Comparison of ENCODE assay signal across 1 cellular context in genomic region chr4:69057620-69058409, GRCh38.
TF ChIP-seq lines count a peak whose summit lies in the region.

No MANE protein-coding gene starts in this region.

TF ChIP-seq in HepG2, 621 proteins besides CTCF, POLR2A, EP300 and RAD21 (continued from another document):
- TF ChIP-seq FOXP4 (CRISPR knock-in tag; IDR thresholded peaks at IDR 0.05), result peak; percentile 47; the same call in 1 of the 2 replicates
- peak; percentile 86 for TF ChIP-seq DRAP1 (CRISPR knock-in tag; IDR thresholded peaks at IDR 0.05)
- peak; percentile 52; the same call in 1 of the 2 replicates for TF ChIP-seq KMT2B (CRISPR knock-in tag; IDR thresholded peaks at IDR 0.05)
- no peak for TF ChIP-seq HBP1 (CRISPR knock-in tag; IDR thresholded peaks at IDR 0.05; ENCODE audit: low read depth)
- TF ChIP-seq NR2F6 (IDR thresholded peaks at IDR 0.05), result 0 out of 2 replicates have a peak, but pooled peaks have one; percentile 15
- no peak for TF ChIP-seq NR2F6 (CRISPR knock-in tag; IDR thresholded peaks at IDR 0.05)
- TF ChIP-seq ZBTB37 (CRISPR knock-in tag; IDR thresholded peaks at IDR 0.05), result peak; percentile 95
- no peak for TF ChIP-seq SNAPC4 (CRISPR knock-in tag; IDR thresholded peaks at IDR 0.05)
- TF ChIP-seq CREB1 (IDR thresholded peaks at IDR 0.05), result no peak
- TF ChIP-seq CREB1 (CRISPR knock-in tag; IDR thresholded peaks at IDR 0.05), result peak; percentile 9; the same call in 1 of the 2 replicates
- TF ChIP-seq SOX5 (CRISPR knock-in tag; IDR thresholded peaks at IDR 0.05; ENCODE audit: borderline replicate concordance), result peak; percentile 50; the same call in 1 of the 2 replicates
- TF ChIP-seq ZSCAN5A (CRISPR knock-in tag; IDR thresholded peaks at IDR 0.05; ENCODE audit: borderline replicate concordance), result peak; percentile 53; the same call in 1 of the 2 replicates
- no peak for TF ChIP-seq ZNF441 (CRISPR knock-in tag; IDR thresholded peaks at IDR 0.05; ENCODE audit: borderline replicate concordance)
- TF ChIP-seq ZNF431 (CRISPR knock-in tag; IDR thresholded peaks at IDR 0.05; ENCODE audit: borderline replicate concordance, low read depth), result peak; percentile 25; the same call in 1 of the 2 replicates
- TF ChIP-seq IRF9 (CRISPR knock-in tag; IDR thresholded peaks at IDR 0.05; ENCODE audit: borderline replicate concordance), result no peak
- peak; percentile 93 for TF ChIP-seq ZBTB34 (CRISPR knock-in tag; IDR thresholded peaks at IDR 0.05)
- peak; percentile 54; the same call in 1 of the 2 replicates for TF ChIP-seq ETV5 (CRISPR knock-in tag; IDR thresholded peaks at IDR 0.05; ENCODE audit: borderline replicate concordance)
